In the genomic region with DNA sequence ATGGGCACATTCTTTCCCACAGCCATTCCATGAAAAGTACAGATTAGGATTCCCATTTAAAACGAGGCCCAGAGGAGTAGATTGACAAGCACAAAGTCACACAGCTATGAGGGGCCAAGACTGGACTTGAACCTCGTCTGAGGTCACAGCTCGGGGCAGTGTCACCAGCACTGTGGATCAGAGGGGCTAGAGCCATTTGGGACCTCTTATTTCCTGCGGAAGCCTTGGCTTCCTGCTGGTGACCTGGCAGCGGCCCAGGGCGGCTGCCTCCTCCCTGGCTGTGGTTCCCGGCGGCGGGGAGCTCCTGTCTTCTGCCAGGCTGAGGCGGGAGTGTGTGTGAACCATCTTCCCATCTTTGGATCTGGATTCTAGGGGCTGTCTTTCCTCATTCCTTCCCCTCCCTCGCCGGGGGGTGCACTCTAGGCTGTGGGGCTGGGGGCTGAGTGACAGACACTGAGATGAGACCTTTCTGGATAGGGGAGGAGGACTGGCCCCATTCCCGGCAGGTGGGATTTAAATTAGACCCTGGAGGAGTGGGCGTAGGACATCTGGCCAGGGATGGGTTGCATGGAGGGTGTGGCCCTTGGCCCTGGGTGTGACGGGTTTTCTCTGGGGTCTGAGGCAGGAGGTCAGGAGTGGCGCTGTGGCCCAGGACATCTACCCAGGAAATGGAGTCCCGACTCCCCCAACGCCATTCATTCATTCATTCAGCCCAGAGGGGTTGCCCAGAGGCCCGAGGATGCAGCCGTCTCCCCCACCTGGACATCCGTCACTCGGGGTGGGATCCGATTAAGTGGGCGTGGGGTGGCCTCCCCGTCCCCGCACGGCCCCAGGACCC, we compare ENCODE assay signal across 8 cellular contexts. TPM values are rescaled to one million over a fixed set of nuclear protein-coding genes. Genes with fewer than 3 reads are reported as not detected.
DNase-seq lines count a peak whose midpoint lies in the region; ATAC-seq and TF ChIP-seq lines count a peak whose summit lies in the region.

No MANE protein-coding gene starts in this region.

- no peaks in the 10 kb centered on the region for H3K9me3 Mint-ChIP-seq in activated B cell treated with CpG ODN at 0.5 μM for 24 hours
- H3K9me3 Mint-ChIP-seq in natural killer cell treated with Interleukin-12 subunit alpha and Interleukin-12 subunit beta and Interleukin-15 and Interleukin-18, amount 100 ng/mL, for 72 hours: no peaks in the 10 kb centered on the region

- H3K4me1 ChIP-seq in HUES48 (ENCODE audit: control insufficient read depth, insufficient read depth, low read length): peaks cover 53% of the 10 kb centered on the region

- intact Hi-C loops in activated B cell treated with CpG ODN at 0.5 μM for 24 hours (cut with micrococcal nuclease): no loop called here

- no peaks in the 10 kb centered on the region for H3K27me3 ChIP-seq in HUES48 (ENCODE audit: control insufficient read depth, insufficient read depth, low read length)

- POLR2A ChIA-PET in activated B cell treated with CpG ODN at 0.5 μM for 24 hours (lab: Charles Lee): interaction anchor here (0.6 to 1.1 kb wide), 3 partner anchors 16 to 106 kb away, joined by 5 to 8 read pairs (median 5); no protein-coding TSS in a partner anchor

- peak overlapping the region; percentile 20 for H3K27ac Mint-ChIP-seq in activated B cell treated with CpG ODN at 0.5 μM for 24 hours
- peak overlapping the region in 1 of 2 donors; percentile 77 for H3K27ac Mint-ChIP-seq in natural killer cell treated with Interleukin-12 subunit alpha and Interleukin-12 subunit beta and Interleukin-15 and Interleukin-18, amount 100 ng/mL, for 72 hours

- peaks cover 3% of the 10 kb centered on the region for H3K36me3 Mint-ChIP-seq in activated B cell treated with CpG ODN at 0.5 μM for 24 hours (ENCODE audit: low read depth)
- no peaks in the 10 kb centered on the region for H3K36me3 Mint-ChIP-seq in natural killer cell treated with Interleukin-12 subunit alpha and Interleukin-12 subunit beta and Interleukin-15 and Interleukin-18, amount 100 ng/mL, for 72 hours

- no peaks in the 10 kb centered on the region for H3K36me3 ChIP-seq in HUES48 (ENCODE audit: control insufficient read depth, insufficient read depth, low read length)

- H3K27me3 Mint-ChIP-seq in activated B cell treated with CpG ODN at 0.5 μM for 24 hours: no peaks in the 10 kb centered on the region
- H3K27me3 Mint-ChIP-seq in natural killer cell treated with Interleukin-12 subunit alpha and Interleukin-12 subunit beta and Interleukin-15 and Interleukin-18, amount 100 ng/mL, for 72 hours: no peaks in the 10 kb centered on the region

- H3K4me3 Mint-ChIP-seq in activated B cell treated with CpG ODN at 0.5 μM for 24 hours: peak overlapping the region; percentile 81
- peak overlapping the region; percentile 74 for H3K4me3 Mint-ChIP-seq in natural killer cell treated with Interleukin-12 subunit alpha and Interleukin-12 subunit beta and Interleukin-15 and Interleukin-18, amount 100 ng/mL, for 72 hours

- TF ChIP-seq CTCF in activated B cell treated with CpG ODN at 0.5 μM for 24 hours (IDR thresholded peaks at IDR 0.05): no peak

- no peak overlapping the region for H3K27ac ChIP-seq in HUES48 (ENCODE audit: low read depth, low read length)

- CTCF ChIA-PET in activated B cell treated with CpG ODN at 0.5 μM for 24 hours (lab: Charles Lee): interaction anchor here (0.8 kb wide), 1 partner anchor 50 kb away, joined by 3 read pairs; no protein-coding TSS in a partner anchor

- H3K9ac ChIP-seq in HUES48 (ENCODE audit: low read depth, low read length): no peak overlapping the region

- no peak for ATAC-seq in activated B cell treated with CpG ODN at 0.5 μM for 24 hours (ENCODE audit: low read depth)
- ATAC-seq in natural killer cell treated with Interleukin-12 subunit alpha and Interleukin-12 subunit beta and Interleukin-15 and Interleukin-18, amount 100 ng/mL, for 72 hours: peak in 1 of 2 donors; percentile 39

- H3K4me3 ChIP-seq in HUES48 (ENCODE audit: low read depth, low read length): peak overlapping the region; percentile 88

- H3K9me3 ChIP-seq in HUES48 (ENCODE audit: control insufficient read depth, insufficient read depth, low read length): no peaks in the 10 kb centered on the region

- DNase-seq in DMS 273 (lab: John Stamatoyannopoulos, UW; ENCODE audit: unreplicated experiment) (peak; percentile 83), DMS 273 treated with DMSO at 0.1 percent for 48 hours (lab: John Stamatoyannopoulos, UW) (no peak), activated B cell treated with CpG ODN at 0.5 μM for 24 hours (no peak), fibroblast of gingiva (ENCODE audit: low read depth) (peak; percentile 39), NCI-H146 (lab: John Stamatoyannopoulos, UW) (no peak), SK-N-DZ (ENCODE audit: low spot score) (no peak)
- no peak for DNase-seq in natural killer cell treated with Interleukin-12 subunit alpha and Interleukin-12 subunit beta and Interleukin-15 and Interleukin-18, amount 100 ng/mL, for 72 hours (ENCODE audit: low spot score)

- peaks cover 24% of the 10 kb centered on the region for H3K4me1 Mint-ChIP-seq in activated B cell treated with CpG ODN at 0.5 μM for 24 hours
- peaks cover 10 to 14% of the 10 kb centered on the region in 2 donors for H3K4me1 Mint-ChIP-seq in natural killer cell treated with Interleukin-12 subunit alpha and Interleukin-12 subunit beta and Interleukin-15 and Interleukin-18, amount 100 ng/mL, for 72 hours (ENCODE audit: low read depth in 2 of 2)

RNA-seq across cellular contexts. Expression of a gene that starts 0.9 kb away (rescaled TPM):
- 27.6 and 31.9 TPM in 2 replicates for total RNA-seq in activated B cell treated with CpG ODN at 0.5 μM for 24 hours
- 10 to 100 TPM; 68.0 to 88.3 TPM for total RNA-seq in natural killer cell treated with Interleukin-12 subunit alpha and Interleukin-12 subunit beta and Interleukin-15 and Interleukin-18, amount 100 ng/mL, for 72 hours
- 17.9 and 22.6 TPM in 2 replicates for polyA plus RNA-seq in SK-N-DZ (2014; cell fraction: cytosol; rRNA removed)
- polyA plus RNA-seq in SK-N-DZ (2014; cell fraction: nucleus; rRNA removed): 18.5 and 23.5 TPM in 2 replicates

RNA-seq across cellular contexts. Expression of a gene that starts 30.4 kb away (rescaled TPM):
- total RNA-seq in activated B cell treated with CpG ODN at 0.5 μM for 24 hours: not detected in 2 replicates
- not detected for total RNA-seq in natural killer cell treated with Interleukin-12 subunit alpha and Interleukin-12 subunit beta and Interleukin-15 and Interleukin-18, amount 100 ng/mL, for 72 hours
- 29.0 and 36.0 TPM in 2 replicates for polyA plus RNA-seq in SK-N-DZ (2014; cell fraction: cytosol; rRNA removed)
- 59.3 and 60.8 TPM in 2 replicates for polyA plus RNA-seq in SK-N-DZ (2014; cell fraction: nucleus; rRNA removed)

RNA-seq across cellular contexts. Expression of a gene that starts 43.0 kb away (rescaled TPM):
- 70.7 and 78.3 TPM in 2 replicates for total RNA-seq in activated B cell treated with CpG ODN at 0.5 μM for 24 hours
- 100 to 1,000 TPM in 1 of 2 donors, 10 to 100 TPM in 1; 92.1 to 106 TPM for total RNA-seq in natural killer cell treated with Interleukin-12 subunit alpha and Interleukin-12 subunit beta and Interleukin-15 and Interleukin-18, amount 100 ng/mL, for 72 hours
- polyA plus RNA-seq in SK-N-DZ (2014; cell fraction: cytosol; rRNA removed): 201 and 208 TPM in 2 replicates
- polyA plus RNA-seq in SK-N-DZ (2014; cell fraction: nucleus; rRNA removed): 126 and 129 TPM in 2 replicates

Comparison
In these comparisons a context has a peak if more than half of its experiments do, and no peak if none do; other contexts are left out.
1. DNase-seq: peak in DMS 273 (single experiment) and fibroblast of gingiva (single experiment); none in DMS 273 treated with DMSO at 0.1 percent for 48 hours (single experiment), activated B cell treated with CpG ODN at 0.5 μM for 24 hours (single experiment), natural killer cell treated with Interleukin-12 subunit alpha and Interleukin-12 subunit beta and Interleukin-15 and Interleukin-18, amount 100 ng/mL, for 72 hours (single experiment), NCI-H146 (single experiment) and SK-N-DZ (single experiment).